In the genomic region with DNA sequence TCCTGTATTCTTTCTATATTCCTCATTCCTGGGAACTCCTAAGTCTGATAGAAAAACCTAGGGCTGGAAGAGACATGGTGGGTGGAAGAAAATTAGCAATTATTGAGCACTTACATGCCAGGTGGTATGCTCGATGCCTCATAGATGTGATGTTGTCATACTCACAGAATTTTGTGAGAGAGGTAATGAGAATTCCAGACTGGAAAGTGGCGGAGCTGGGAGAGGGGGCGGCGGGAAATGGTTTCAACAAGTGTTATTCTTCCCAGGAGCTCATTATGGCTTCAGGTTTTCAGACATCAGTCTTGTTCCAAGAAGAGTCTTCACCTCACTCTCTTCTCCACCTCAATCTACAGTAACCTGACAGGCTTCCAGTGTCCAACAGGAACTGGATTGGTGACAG, we compare ENCODE assay signal across 24 cellular contexts. TPM values are rescaled to one million over a fixed set of nuclear protein-coding genes. Genes with fewer than 3 reads are reported as not detected.
DNase-seq lines count a peak whose midpoint lies in the region; ATAC-seq and TF ChIP-seq lines count a peak whose summit lies in the region.
"Had no signal": no experiment of that assay in that cellular context is flagged by ENCODE, and none has a peak within 500 bp of the region (broad histone marks: within the 10 kb centered on the region; RNA-seq: fewer than 3 reads in every experiment).

No MANE protein-coding gene starts in this region.

- peak overlapping the region in 2 of 5 donors; percentile 4 to 5 for H3K9ac ChIP-seq in subcutaneous abdominal adipose tissue (ENCODE audit: low read length in 5 of 5)
- H3K9ac ChIP-seq: BLaER1, GM23248 had no signal

- H3K27ac ChIP-seq in heart right ventricle (peak overlapping the region in 8 of 10 donors; percentile 29 to 88 (median 80)), ascending aorta (peak overlapping the region; percentile 87 to 96), subcutaneous abdominal adipose tissue (ENCODE audit: low read depth, low read length) (peak overlapping the region; percentile 91)
- H3K27ac ChIP-seq: BLaER1, GM23248, PC-9 had no signal

- no peaks in the 10 kb centered on the region for H3K9me3 Mint-ChIP-seq in neural crest cell

- no peaks in the 10 kb centered on the region for H3K4me1 Mint-ChIP-seq in neural crest cell
- H3K4me1 Mint-ChIP-seq: CD4-positive, CD25-positive, alpha-beta regulatory T cell had no signal

- no peaks in the 10 kb centered on the region for H3K27me3 Mint-ChIP-seq in neural crest cell (ENCODE audit: low read depth)
- H3K27me3 Mint-ChIP-seq: CD4-positive, CD25-positive, alpha-beta regulatory T cell had no signal

- no peak for ATAC-seq in heart right ventricle
- no peak for ATAC-seq in left cardiac atrium
- no peak for ATAC-seq in GM19467 (IDR thresholded peaks at IDR 0.05; ENCODE audit: unreplicated experiment)
- no peak for ATAC-seq in HG03108 (IDR thresholded peaks at IDR 0.05; ENCODE audit: unreplicated experiment)

- WGBS in heart right ventricle, 2 donors, result 72 to 73% methylated on average over 4 of the region's 4 CpGs

- H3K4me3 ChIP-seq in heart right ventricle (no peak overlapping the region), ascending aorta (no peak overlapping the region), subcutaneous abdominal adipose tissue (ENCODE audit: low read depth in 1 of 5, low read length in 5 of 5) (no peak overlapping the region)
- H3K4me3 ChIP-seq: BLaER1, GM23248, PC-9 had no signal

- peak overlapping the region; percentile 85 for H3K27ac Mint-ChIP-seq in neural crest cell (ENCODE audit: unreplicated experiment)
- H3K27ac Mint-ChIP-seq: CD4-positive, CD25-positive, alpha-beta regulatory T cell had no signal

- intact Hi-C loops in heart right ventricle (cut with DNase I), result loop anchor here in 2 of 10 donors (10.0 kb wide), 2 partner anchors 142 to 172 kb away; a partner anchor contains a TSS
- intact Hi-C loops in left cardiac atrium (cut with DNase I), result no loop called here
- intact Hi-C loops in ascending aorta (cut with DNase I), result loop anchor here (5.0 kb wide), 1 partner anchor 145 kb away; a partner anchor contains a TSS

- H3K4me1 ChIP-seq in heart right ventricle, result peaks cover 5 to 67% (median 55%) of the 10 kb centered on the region in 9 donors
- peaks cover 18 to 33% of the 10 kb centered on the region in 2 donors for H3K4me1 ChIP-seq in ascending aorta
- H3K4me1 ChIP-seq in subcutaneous abdominal adipose tissue (ENCODE audit: control insufficient read depth in 5 of 5, insufficient read depth in 5 of 5, low read length in 5 of 5), result peaks cover 10 to 94% (median 56%) of the 10 kb centered on the region in 5 donors

- TF ChIP-seq CTCF in heart right ventricle (IDR thresholded peaks at IDR 0.05), result no peak
- no peak for TF ChIP-seq CTCF in ascending aorta (IDR thresholded peaks at IDR 0.05)
- TF ChIP-seq CTCF in neural crest cell (conservative IDR thresholded peaks at IDR 0.05), result no peak

- DNase-seq in heart right ventricle, result no peak
- DNase-seq in left cardiac atrium, result no peak
- DNase-seq in ascending aorta (ENCODE audit: low spot score in 2 of 2), result no peak
- DNase-seq in neural crest cell (ENCODE audit: low read depth, low spot score), result no peak
- DNase-seq in hepatic stellate cell (ENCODE audit: low spot score), result no peak
- DNase-seq: CD4-positive, CD25-positive, alpha-beta regulatory T cell; GM23248; H7; KBM-7; MM.1S; NCI-H1048; NCI-H1417; NCI-H1694; NCI-H2029 treated with DMSO at 0.1 percent for 48 hours; NCI-H446 treated with DMSO at 0.1 percent for 48 hours; NCI-H526; PC-9; SHP77 had no signal

- no peak overlapping the region for H3K4me3 Mint-ChIP-seq in neural crest cell
- H3K4me3 Mint-ChIP-seq: CD4-positive, CD25-positive, alpha-beta regulatory T cell had no signal

- H3K27me3 ChIP-seq in heart right ventricle (no peaks in the 10 kb centered on the region), ascending aorta (no peaks in the 10 kb centered on the region), subcutaneous abdominal adipose tissue (ENCODE audit: control insufficient read depth in 5 of 5, insufficient read depth in 4 of 5, low read length in 5 of 5) (no peaks in the 10 kb centered on the region)
- H3K27me3 ChIP-seq: BLaER1 had no signal

- H3K9me3 ChIP-seq in heart right ventricle (no peaks in the 10 kb centered on the region), ascending aorta (no peaks in the 10 kb centered on the region), subcutaneous abdominal adipose tissue (ENCODE audit: control insufficient read depth in 5 of 5, low read length in 5 of 5) (no peaks in the 10 kb centered on the region)
- H3K9me3 ChIP-seq: BLaER1 had no signal

- H3K36me3 ChIP-seq in heart right ventricle, result no peaks in the 10 kb centered on the region
- H3K36me3 ChIP-seq in ascending aorta, result no peaks in the 10 kb centered on the region
- H3K36me3 ChIP-seq in subcutaneous abdominal adipose tissue (ENCODE audit: control insufficient read depth in 5 of 5, insufficient read depth in 5 of 5, low read length in 5 of 5), result no peaks in the 10 kb centered on the region
- H3K36me3 ChIP-seq: BLaER1 had no signal

- H3K36me3 Mint-ChIP-seq in neural crest cell (ENCODE audit: low read depth), result no peaks in the 10 kb centered on the region
- H3K36me3 Mint-ChIP-seq: CD4-positive, CD25-positive, alpha-beta regulatory T cell had no signal

RNA-seq across cellular contexts. Expression of a gene that starts 16.2 kb away (rescaled TPM):
- total RNA-seq in heart right ventricle (10 to 100 TPM in 3 of 10 donors, 1 to 10 TPM in 7; 2.7 to 39.4 (median 8.0) TPM), left cardiac atrium (10 to 100 TPM; 54.5 to 72.8 TPM), ascending aorta (78.9 TPM), neural crest cell (0.75 and 1.1 TPM in 2 replicates)
- polyA plus RNA-seq in heart right ventricle, result 10 to 100 TPM in 1 of 2 donors, 1 to 10 TPM in 1; 7.3 to 41.4 TPM
- total RNA-seq: CD4-positive, CD25-positive, alpha-beta regulatory T cell; RPMI7951; SK-MEL-5 had no signal
- polyA plus RNA-seq: CD4-positive, CD25-positive, alpha-beta regulatory T cell; GM23248 had no signal
